17 cellular contexts compared by ENCODE assay signal in the genomic region with DNA sequence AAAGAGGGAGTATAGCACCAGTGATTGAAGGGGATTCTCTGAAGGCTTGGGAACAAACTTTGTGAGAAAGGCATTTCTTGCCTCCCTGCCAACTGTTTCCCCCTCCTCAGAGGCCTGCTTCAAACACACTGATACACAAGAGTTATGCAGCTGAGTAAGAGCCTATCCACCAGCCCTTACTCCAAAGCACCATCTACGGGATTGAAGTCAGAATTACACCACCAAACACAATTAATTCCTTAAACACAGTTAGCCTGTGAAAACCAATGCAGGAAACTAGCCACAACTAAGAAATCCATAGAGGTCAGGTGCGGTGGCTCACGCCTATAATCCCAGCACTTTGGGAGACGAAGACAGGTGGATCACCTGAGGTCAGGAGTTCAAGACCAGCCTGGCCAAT.
DNase-seq lines count a peak whose midpoint lies in the region; ATAC-seq lines count a peak whose summit lies in the region.
"Had no signal": no experiment of that assay in that cellular context is flagged by ENCODE, and none has a peak within 500 bp of the region (broad histone marks: within the 10 kb centered on the region; RNA-seq: fewer than 3 reads in every experiment).

No MANE protein-coding gene starts in this region.

- peak; percentile 19 for DNase-seq in DMS 273 (lab: John Stamatoyannopoulos, UW; ENCODE audit: unreplicated experiment)
- no peak for DNase-seq in DMS 273 treated with DMSO at 0.1 percent for 48 hours (lab: John Stamatoyannopoulos, UW)
- DNase-seq in ELF-1 (ENCODE audit: low read depth, low spot score) = peak; percentile 2
- peak; percentile 1 for DNase-seq in M059J (ENCODE audit: low read depth)
- DNase-seq in SK-MEL-5 (ENCODE audit: low read depth, low spot score) = peak; percentile 52
- DNase-seq in activated CD4-positive, alpha-beta T cell treated with anti-CD3 and anti-CD28 coated beads, Interleukin-2, amount 50 U/mL, for 4 hours = no peak
- DNase-seq: 8988T; activated CD4-positive, alpha-beta T cell treated with anti-CD3 and anti-CD28 coated beads, Interleukin-2, amount 50 U/mL, for 48 hours; activated effector memory CD4-positive, alpha-beta T cell treated with anti-CD3 and anti-CD28 coated beads, Interleukin-2, amount 50 U/mL, for 16 hours; activated naive CD8-positive, alpha-beta T cell treated with anti-CD3 and anti-CD28 coated beads, Interleukin-2, amount 50 U/mL, for 24 hours; endodermal cell; GF-D8; NCI-H1436 treated with DMSO at 0.1 percent for 48 hours; NCI-H748 treated with DMSO at 0.1 percent for 48 hours; upper lobe of left lung had no signal

- ATAC-seq in HG03139 (IDR thresholded peaks at IDR 0.05; ENCODE audit: unreplicated experiment) = no peak
- ATAC-seq in HG03108 (IDR thresholded peaks at IDR 0.05; ENCODE audit: unreplicated experiment) = no peak
- ATAC-seq: activated naive CD8-positive, alpha-beta T cell treated with anti-CD3 and anti-CD28 coated beads, Interleukin-2, amount 50 U/mL, for 24 hours had no signal

- in situ Hi-C loops in SK-MEL-5 (cut with HindIII; ENCODE audit: low pct_unique_long_range_greater_than_20kb, low sequenced_read_pairs) = no loop called here

Comparison
In these comparisons a context has a peak if more than half of its experiments do, and no peak if none do; other contexts are left out.
1. DNase-seq: peak in DMS 273 (single experiment), ELF-1 (single experiment), M059J (single experiment) and SK-MEL-5 (single experiment); none in DMS 273 treated with DMSO at 0.1 percent for 48 hours (single experiment) and activated CD4-positive, alpha-beta T cell treated with anti-CD3 and anti-CD28 coated beads, Interleukin-2, amount 50 U/mL, for 4 hours (0 of 2).